In the genomic region with DNA sequence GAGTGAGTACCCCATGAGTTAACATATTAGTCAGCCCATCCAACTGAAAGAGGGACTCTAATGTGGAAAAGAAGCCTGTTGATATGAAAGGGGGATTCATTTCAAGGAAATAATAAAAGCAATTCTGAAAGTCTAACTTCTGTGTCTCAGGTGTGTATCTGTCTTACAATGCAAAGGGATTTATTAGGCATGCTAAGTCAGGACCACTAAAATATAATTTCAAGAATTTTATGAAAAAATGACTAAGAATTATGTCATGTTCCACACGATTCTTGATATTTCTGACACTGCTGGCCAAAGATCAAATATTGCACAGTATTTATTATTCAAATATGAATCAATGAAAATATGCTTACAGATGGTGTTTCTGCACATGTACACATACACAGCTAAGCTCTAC, we compare ENCODE assay signal across 25 cellular contexts.
"Had no signal": no experiment of that assay in that cellular context is flagged by ENCODE, and none has a peak within 500 bp of the region (broad histone marks: within the 10 kb centered on the region; RNA-seq: fewer than 3 reads in every experiment).

No MANE protein-coding gene starts in this region.

- ATAC-seq: activated CD8-positive, alpha-beta memory T cell treated with anti-CD3 and anti-CD28 coated beads, Interleukin-2, amount 10 ng/mL, durations not matched to agents 7 days and 5 days; activated naive CD8-positive, alpha-beta T cell treated with anti-CD3 and anti-CD28 coated beads, Interleukin-2, amount 50 U/mL, for 24 hours; body of pancreas; T-cell had no signal

- DNase-seq: activated CD4-positive, alpha-beta T cell treated with anti-CD3 and anti-CD28 coated beads for 48 hours; activated CD4-positive, alpha-beta T cell treated with anti-CD3 and anti-CD28 coated beads, Interleukin-2, amount 50 U/mL, for 4 hours; activated CD4-positive, CD25-positive, alpha-beta regulatory T cell treated with anti-CD3 and anti-CD28 coated beads, Interleukin-2, amount 50 U/mL, for 72 hours; activated CD8-positive, alpha-beta memory T cell treated with anti-CD3 and anti-CD28 coated beads, Interleukin-2, amount 10 ng/mL, durations not matched to agents 7 days and 5 days; activated effector memory CD4-positive, alpha-beta T cell treated with Interleukin-2 at 50 U/mL for 16 hours; activated naive CD4-positive, alpha-beta T cell treated with Interleukin-2 at 50 U/mL for 16 hours; activated naive CD8-positive, alpha-beta T cell treated with anti-CD3 and anti-CD28 coated beads, Interleukin-2, amount 50 U/mL, for 24 hours; amniotic stem cell; body of pancreas; MM.1S; NCI-H1105; NCI-H1436; NCI-H1694 treated with DMSO at 0.1 percent for 48 hours; NCI-H2081; NCI-H510A treated with DMSO at 0.1 percent for 48 hours; NCI-H69; NK-92 treated with Interleukin-12 subunit alpha and Interleukin-12 subunit beta, amount 100 ng/mL, for 24 hours; SIG-M5; T-cell; T-helper 2 cell; T1000; WERI-Rb-1 had no signal

- H3K36me3 ChIP-seq: ascending aorta, WERI-Rb-1 had no signal

- H3K27me3 ChIP-seq: ascending aorta, body of pancreas had no signal

- H3K4me3 Mint-ChIP-seq: activated CD8-positive, alpha-beta memory T cell treated with anti-CD3 and anti-CD28 coated beads, Interleukin-2, amount 10 ng/mL, durations not matched to agents 7 days and 5 days; activated naive CD8-positive, alpha-beta T cell treated with anti-CD3 and anti-CD28 coated beads, Interleukin-2, amount 50 U/mL, for 24 hours; central memory CD8-positive, alpha-beta T cell; T-cell had no signal

- H3K4me3 ChIP-seq: ascending aorta, body of pancreas had no signal

- H3K27ac Mint-ChIP-seq: activated CD8-positive, alpha-beta memory T cell treated with anti-CD3 and anti-CD28 coated beads, Interleukin-2, amount 10 ng/mL, durations not matched to agents 7 days and 5 days; activated naive CD4-positive, alpha-beta T cell treated with anti-CD3 and anti-CD28 coated beads, Interleukin-2, amount 50 U/mL, for 72 hours; activated naive CD8-positive, alpha-beta T cell treated with anti-CD3 and anti-CD28 coated beads, Interleukin-2, amount 50 U/mL, for 24 hours; T-cell had no signal

- H3K4me1 ChIP-seq: body of pancreas had no signal

- H3K9me3 Mint-ChIP-seq: activated naive CD4-positive, alpha-beta T cell treated with anti-CD3 and anti-CD28 coated beads, Interleukin-2, amount 50 U/mL, for 72 hours; activated naive CD8-positive, alpha-beta T cell treated with anti-CD3 and anti-CD28 coated beads, Interleukin-2, amount 50 U/mL, for 24 hours; central memory CD8-positive, alpha-beta T cell; T-cell had no signal

- H3K27ac ChIP-seq: ascending aorta, body of pancreas, WERI-Rb-1 had no signal

- H3K27me3 Mint-ChIP-seq: activated CD8-positive, alpha-beta memory T cell treated with anti-CD3 and anti-CD28 coated beads, Interleukin-2, amount 10 ng/mL, durations not matched to agents 7 days and 5 days; activated naive CD8-positive, alpha-beta T cell treated with anti-CD3 and anti-CD28 coated beads, Interleukin-2, amount 50 U/mL, for 24 hours; central memory CD8-positive, alpha-beta T cell; T-cell had no signal
